In genomic region chr9:131484051-131484445, GRCh38 we compare ENCODE assay signal across 1 cellular context.
TF ChIP-seq lines count a peak whose summit lies in the region.

No MANE protein-coding gene starts in this region.

TF ChIP-seq in GM23338, 12 proteins besides CTCF, POLR2A, EP300 and RAD21:
- TF ChIP-seq POLR2AphosphoS5 (IDR thresholded peaks at IDR 0.05; ENCODE audit: low read depth) (no peak), ETS1 (IDR thresholded peaks at IDR 0.05) (no peak), CREB1 (CRISPR knock-in tag; IDR thresholded peaks at IDR 0.05; ENCODE audit: low read depth) (no peak), ZNF331 (CRISPR knock-in tag; IDR thresholded peaks at IDR 0.05; ENCODE audit: low read depth) (no peak), ZNF114 (CRISPR knock-in tag; IDR thresholded peaks at IDR 0.05) (no peak), EZH2 (IDR thresholded peaks at IDR 0.05; ENCODE audit: low read depth, unreplicated experiment) (no peak), EZH2phosphoT487 (IDR thresholded peaks at IDR 0.05; ENCODE audit: unreplicated experiment) (no peak), STAT1 (IDR thresholded peaks at IDR 0.05; ENCODE audit: unreplicated experiment) (no peak), JUNB (IDR thresholded peaks at IDR 0.05; ENCODE audit: unreplicated experiment) (no peak), ZNF462 (CRISPR knock-in tag; IDR thresholded peaks at IDR 0.05) (no peak), REST (IDR thresholded peaks at IDR 0.05; ENCODE audit: unreplicated experiment) (no peak), NANOG (IDR thresholded peaks at IDR 0.05; ENCODE audit: borderline replicate concordance) (no peak)
